Comparison of ENCODE assay signal across 8 cellular contexts in genomic region chr20:17568972-17569471, GRCh38. TPM values are rescaled to one million over a fixed set of nuclear protein-coding genes. Genes with fewer than 3 reads are reported as not detected.
DNase-seq lines count a peak whose midpoint lies in the region; ATAC-seq and TF ChIP-seq lines count a peak whose summit lies in the region.

No MANE protein-coding gene starts in this region.

- peaks cover 0 to 10% (median 0%) of the 10 kb centered on the region in 3 experiments for H3K36me3 ChIP-seq in naive thymus-derived CD4-positive, alpha-beta T cell (ENCODE audit: control insufficient read depth in 2 of 3, insufficient read depth in 3 of 3, low read length in 3 of 3)
- H3K36me3 ChIP-seq in upper lobe of right lung: peaks cover 5% of the 10 kb centered on the region

- no peaks in the 10 kb centered on the region for H3K9me3 Mint-ChIP-seq in activated CD4-positive, alpha-beta T cell treated with anti-CD3 and anti-CD28 coated beads for 36 hours (ENCODE audit: low read depth)
- H3K9me3 Mint-ChIP-seq in activated naive CD4-positive, alpha-beta T cell treated with anti-CD3 and anti-CD28 coated beads for 36 hours: no peaks in the 10 kb centered on the region
- peaks cover 0 to 3% (median 0%) of the 10 kb centered on the region in 11 donors for H3K9me3 Mint-ChIP-seq in naive thymus-derived CD4-positive, alpha-beta T cell

- H3K27ac ChIP-seq in naive thymus-derived CD4-positive, alpha-beta T cell (ENCODE audit: low read depth, low read length): no peak overlapping the region
- H3K27ac ChIP-seq in upper lobe of right lung: peak overlapping the region; percentile 100

- no peaks in the 10 kb centered on the region for H3K9me3 ChIP-seq in naive thymus-derived CD4-positive, alpha-beta T cell (ENCODE audit: control insufficient read depth in 2 of 3, low read length in 3 of 3)
- no peaks in the 10 kb centered on the region for H3K9me3 ChIP-seq in upper lobe of right lung

- peaks cover 8% of the 10 kb centered on the region for H3K27me3 Mint-ChIP-seq in activated CD4-positive, alpha-beta T cell treated with anti-CD3 and anti-CD28 coated beads for 36 hours
- no peaks in the 10 kb centered on the region for H3K27me3 Mint-ChIP-seq in activated naive CD4-positive, alpha-beta T cell treated with anti-CD3 and anti-CD28 coated beads for 36 hours (ENCODE audit: low read depth)
- H3K27me3 Mint-ChIP-seq in naive thymus-derived CD4-positive, alpha-beta T cell: peaks cover 0 to 19% (median 0%) of the 10 kb centered on the region in 5 donors

- peak overlapping the region; percentile 88 for H3K4me3 Mint-ChIP-seq in activated CD4-positive, alpha-beta T cell treated with anti-CD3 and anti-CD28 coated beads for 36 hours
- peak overlapping the region; percentile 11 for H3K4me3 Mint-ChIP-seq in activated naive CD4-positive, alpha-beta T cell treated with anti-CD3 and anti-CD28 coated beads for 36 hours
- peak overlapping the region; percentile 11 to 97 (median 72) for H3K4me3 Mint-ChIP-seq in naive thymus-derived CD4-positive, alpha-beta T cell

- H3K4me3 ChIP-seq in foreskin fibroblast (ENCODE audit: low read depth in 1 of 2, low read length in 2 of 2) (peak overlapping the region; percentile 86 to 92), upper lobe of right lung (peak overlapping the region; percentile 93)
- H3K4me3 ChIP-seq in naive thymus-derived CD4-positive, alpha-beta T cell (ENCODE audit: low read length): no peak overlapping the region

- CTCF ChIA-PET in activated CD4-positive, alpha-beta T cell treated with anti-CD3 and anti-CD28 coated beads for 36 hours (lab: Charles Lee): no interaction called here
- CTCF ChIA-PET in activated naive CD4-positive, alpha-beta T cell treated with anti-CD3 and anti-CD28 coated beads for 36 hours (lab: Charles Lee): no interaction called here
- CTCF ChIA-PET in naive thymus-derived CD4-positive, alpha-beta T cell (lab: Charles Lee): interaction anchor here (2.7 kb wide), 1 partner anchor 41 kb away, joined by 11 read pairs; no protein-coding TSS in a partner anchor

- H3K36me3 Mint-ChIP-seq in activated CD4-positive, alpha-beta T cell treated with anti-CD3 and anti-CD28 coated beads for 36 hours (ENCODE audit: low read depth): no peaks in the 10 kb centered on the region
- H3K36me3 Mint-ChIP-seq in activated naive CD4-positive, alpha-beta T cell treated with anti-CD3 and anti-CD28 coated beads for 36 hours (ENCODE audit: low read depth): peaks cover 1% of the 10 kb centered on the region
- H3K36me3 Mint-ChIP-seq in naive thymus-derived CD4-positive, alpha-beta T cell: peaks cover 0 to 4% (median 0%) of the 10 kb centered on the region in 5 donors

- peak; percentile 34 for DNase-seq in activated CD4-positive, alpha-beta T cell treated with anti-CD3 and anti-CD28 coated beads for 36 hours
- DNase-seq in activated CD4-positive, alpha-beta T cell treated with anti-CD3 and anti-CD28 coated beads for 1 hour: no peak
- DNase-seq in NCI-H345 treated with DMSO at 0.1 percent for 48 hours (lab: John Stamatoyannopoulos, UW; ENCODE audit: unreplicated experiment) (peak; percentile 32), foreskin fibroblast (peak; percentile 98 to 99), upper lobe of right lung (peak; percentile 90)
- peak; percentile 12 for DNase-seq in activated naive CD4-positive, alpha-beta T cell treated with anti-CD3 and anti-CD28 coated beads for 36 hours
- peak in 2 of 9 donors; percentile 10 to 35 for DNase-seq in naive thymus-derived CD4-positive, alpha-beta T cell

- no peak for ATAC-seq in activated CD4-positive, alpha-beta T cell treated with anti-CD3 and anti-CD28 coated beads for 36 hours
- no peak for ATAC-seq in naive thymus-derived CD4-positive, alpha-beta T cell
- ATAC-seq in upper lobe of right lung: peak; percentile 75
- ATAC-seq in GM21529 (IDR thresholded peaks at IDR 0.05; ENCODE audit: unreplicated experiment): no peak

- POLR2A ChIA-PET in activated CD4-positive, alpha-beta T cell treated with anti-CD3 and anti-CD28 coated beads for 36 hours (lab: Charles Lee): interaction anchor here (0.8 to 2.4 kb wide), 2 partner anchors 9 to 398 kb away, joined by 4 to 13 read pairs; no protein-coding TSS in a partner anchor
- POLR2A ChIA-PET in naive thymus-derived CD4-positive, alpha-beta T cell (lab: Charles Lee): interaction anchor here (1.2 to 3.1 kb wide), 2 partner anchors 41 to 114 kb away, joined by 7 to 31 read pairs; partner anchors contain the start of gene RRBP1

- H3K27ac Mint-ChIP-seq in activated CD4-positive, alpha-beta T cell treated with anti-CD3 and anti-CD28 coated beads for 36 hours: no peak overlapping the region
- no peak overlapping the region for H3K27ac Mint-ChIP-seq in activated naive CD4-positive, alpha-beta T cell treated with anti-CD3 and anti-CD28 coated beads for 36 hours
- peak overlapping the region in 2 of 9 donors; percentile 9 for H3K27ac Mint-ChIP-seq in naive thymus-derived CD4-positive, alpha-beta T cell

- H3K27me3 ChIP-seq in naive thymus-derived CD4-positive, alpha-beta T cell (ENCODE audit: control insufficient read depth in 2 of 2, insufficient read depth in 2 of 2, low read length in 2 of 2): no peaks in the 10 kb centered on the region
- no peaks in the 10 kb centered on the region for H3K27me3 ChIP-seq in upper lobe of right lung

- TF ChIP-seq CTCF in foreskin fibroblast (IDR thresholded peaks at IDR 0.05; ENCODE audit: low read depth, low read length) (no peak), upper lobe of right lung (IDR thresholded peaks at IDR 0.05) (no peak)

- peaks cover 26% of the 10 kb centered on the region for H3K4me1 Mint-ChIP-seq in activated CD4-positive, alpha-beta T cell treated with anti-CD3 and anti-CD28 coated beads for 36 hours
- peaks cover 23% of the 10 kb centered on the region for H3K4me1 Mint-ChIP-seq in activated naive CD4-positive, alpha-beta T cell treated with anti-CD3 and anti-CD28 coated beads for 36 hours (ENCODE audit: low read depth)
- H3K4me1 Mint-ChIP-seq in naive thymus-derived CD4-positive, alpha-beta T cell: peaks cover 17 to 43% (median 31%) of the 10 kb centered on the region in 7 donors

- peaks cover 5 to 11% of the 10 kb centered on the region in 2 donors for H3K4me1 ChIP-seq in naive thymus-derived CD4-positive, alpha-beta T cell (ENCODE audit: control insufficient read depth in 2 of 2, insufficient read depth in 2 of 2, low read length in 2 of 2)
- peaks cover 21% of the 10 kb centered on the region for H3K4me1 ChIP-seq in upper lobe of right lung

- intact Hi-C loops in activated CD4-positive, alpha-beta T cell treated with anti-CD3 and anti-CD28 coated beads for 36 hours (cut with DNase I, micrococcal nuclease): loop anchor here in 1 of 2 experiments (1.0 to 10.0 kb wide), 3 partner anchors 8 to 994 kb away; partner anchors contain the start of genes KAT14, KIF16B and PET117
- intact Hi-C loops in activated naive CD4-positive, alpha-beta T cell treated with anti-CD3 and anti-CD28 coated beads for 36 hours (cut with micrococcal nuclease): loop anchor here (1.0 to 10.0 kb wide), 2 partner anchors 113 to 566 kb away; partner anchors contain the start of genes KAT14, PET117 and RRBP1
- intact Hi-C loops in naive thymus-derived CD4-positive, alpha-beta T cell (cut with micrococcal nuclease): loop anchor here (1.0 kb wide), 2 partner anchors 11 to 569 kb away; no protein-coding TSS in a partner anchor
- intact Hi-C loops in upper lobe of right lung (cut with DNase I): no loop called here

RNA-seq across cellular contexts. Expression of gene DSTN, which starts 0.9 kb away (rescaled TPM):
- total RNA-seq in activated CD4-positive, alpha-beta T cell treated with anti-CD3 and anti-CD28 coated beads for 36 hours: 10 to 100 TPM; 66.2 to 68.4 TPM
- 10 to 100 TPM; 68.9 to 69.7 TPM for total RNA-seq in activated naive CD4-positive, alpha-beta T cell treated with anti-CD3 and anti-CD28 coated beads for 36 hours
- total RNA-seq in naive thymus-derived CD4-positive, alpha-beta T cell: 10 to 100 TPM; 28.7 to 63.6 (median 33.9) TPM
- 100 to 1,000 TPM in 1 of 2 donors, 10 to 100 TPM in 1; 80.7 to 113 TPM for polyA plus RNA-seq in naive thymus-derived CD4-positive, alpha-beta T cell
- total RNA-seq in upper lobe of right lung: 463 TPM

RNA-seq across cellular contexts. Expression of gene BFSP1, which starts 37.8 kb away (rescaled TPM):
- total RNA-seq in activated CD4-positive, alpha-beta T cell treated with anti-CD3 and anti-CD28 coated beads for 36 hours: under 1 TPM; 0.12 to 0.23 TPM
- under 1 TPM in 1 of 2 experiments, not detected in 1; 0.19 TPM for total RNA-seq in activated naive CD4-positive, alpha-beta T cell treated with anti-CD3 and anti-CD28 coated beads for 36 hours
- total RNA-seq in naive thymus-derived CD4-positive, alpha-beta T cell: 1 to 10 TPM in 1 of 5 experiments, under 1 TPM in 1, not detected in 3; 0.42 to 3.4 TPM
- polyA plus RNA-seq in naive thymus-derived CD4-positive, alpha-beta T cell: not detected
- 2.7 TPM for total RNA-seq in upper lobe of right lung

Comparison
In these comparisons a context has a peak if more than half of its experiments do, and no peak if none do; other contexts are left out.
1. H3K4me3 Mint-ChIP-seq: peak in every context shown above with its lines; median percentile 88 in activated CD4-positive, alpha-beta T cell treated with anti-CD3 and anti-CD28 coated beads for 36 hours; 72 in naive thymus-derived CD4-positive, alpha-beta T cell; 11 in activated naive CD4-positive, alpha-beta T cell treated with anti-CD3 and anti-CD28 coated beads for 36 hours.